ENCODE assay signal across 21 cellular contexts in the genomic region with DNA sequence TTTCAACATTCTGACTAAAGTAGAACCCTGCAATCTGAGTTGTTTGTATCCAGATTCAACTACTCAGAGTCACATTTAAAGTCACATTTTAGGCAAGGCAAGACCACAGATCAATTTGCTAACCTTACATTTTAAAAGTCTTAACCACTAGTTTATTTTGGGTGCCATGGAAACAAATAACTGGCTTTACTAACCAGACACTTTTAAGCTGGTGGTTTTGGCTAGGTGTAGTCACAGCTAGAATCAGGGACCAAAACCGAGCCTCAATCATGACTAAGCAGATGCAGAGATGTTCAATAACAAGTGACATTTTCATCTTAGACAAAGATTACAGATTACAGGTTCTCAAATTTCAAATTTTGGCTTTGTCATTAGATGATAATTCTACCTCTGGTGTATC.
DNase-seq lines count a peak whose midpoint lies in the region; TF ChIP-seq lines count a peak whose summit lies in the region.
"Had no signal": no experiment of that assay in that cellular context is flagged by ENCODE, and none has a peak within 500 bp of the region (broad histone marks: within the 10 kb centered on the region; RNA-seq: fewer than 3 reads in every experiment).

No MANE protein-coding gene starts in this region.

- H3K79me2 ChIP-seq in mesendoderm (ENCODE audit: control insufficient read depth, insufficient read depth, low read length) = no peaks in the 10 kb centered on the region

- H3K36me3 ChIP-seq in CD4-positive, alpha-beta memory T cell (ENCODE audit: insufficient read depth, low read length) = no peaks in the 10 kb centered on the region
- H3K36me3 ChIP-seq in mesendoderm (ENCODE audit: control insufficient read depth, insufficient read depth, low read length) = no peaks in the 10 kb centered on the region
- H3K36me3 ChIP-seq: adrenal gland, heart right ventricle, stomach had no signal

- CTCF ChIA-PET in CD4-positive, alpha-beta memory T cell (lab: Charles Lee; ENCODE audit: partially characterized antibody) = no interaction called here

- H3K79me1 ChIP-seq in mesendoderm (ENCODE audit: low read length) = no peaks in the 10 kb centered on the region

- no peak overlapping the region for H3K18ac ChIP-seq in mesendoderm (ENCODE audit: low read length)

- no peak overlapping the region for H2BK15ac ChIP-seq in mesendoderm (replicated peaks; ENCODE audit: low read depth)

- H3K27me3 ChIP-seq in CD4-positive, alpha-beta memory T cell (ENCODE audit: insufficient read depth, low read length) = no peaks in the 10 kb centered on the region
- no peaks in the 10 kb centered on the region for H3K27me3 ChIP-seq in mesendoderm (ENCODE audit: insufficient read depth, low read length, poor library complexity)
- H3K27me3 ChIP-seq: adrenal gland, stomach had no signal

- no peaks in the 10 kb centered on the region for H3K9me3 ChIP-seq in CD4-positive, alpha-beta memory T cell (ENCODE audit: control insufficient read depth in 1 of 2, low read length in 2 of 2)
- H3K9me3 ChIP-seq: adrenal gland, Caco-2, heart right ventricle, psoas muscle, stomach had no signal

- no peak overlapping the region for H2BK120ac ChIP-seq in mesendoderm (ENCODE audit: low read depth, low read length)

- H3K27ac ChIP-seq in CD4-positive, alpha-beta memory T cell (ENCODE audit: low read depth, low read length) = no peak overlapping the region
- no peak overlapping the region for H3K27ac ChIP-seq in mesendoderm (ENCODE audit: low read depth, low read length)
- H3K27ac ChIP-seq: adrenal gland, heart right ventricle, psoas muscle, stomach had no signal

- H3K23ac ChIP-seq in mesendoderm (ENCODE audit: low read length) = no peak overlapping the region

- no peak overlapping the region for H3K4me3 ChIP-seq in CD4-positive, alpha-beta memory T cell (ENCODE audit: low read length in 2 of 2)
- H3K4me3 ChIP-seq in GM12865 (ENCODE audit: low read depth, low read length) (no peak overlapping the region), mesendoderm (ENCODE audit: low read length) (no peak overlapping the region)
- H3K4me3 ChIP-seq: adrenal gland, heart right ventricle, psoas muscle, stomach had no signal

- no peak overlapping the region for H3K9ac ChIP-seq in mesendoderm (ENCODE audit: low read length)

- no peaks in the 10 kb centered on the region for H3K4me1 ChIP-seq in CD4-positive, alpha-beta memory T cell (ENCODE audit: insufficient read depth, low read length)
- H3K4me1 ChIP-seq in mesendoderm (ENCODE audit: control insufficient read depth, low read depth, low read length) = no peaks in the 10 kb centered on the region
- H3K4me1 ChIP-seq: adrenal gland, Caco-2, heart right ventricle, psoas muscle had no signal

- H3K36me3 Mint-ChIP-seq in CD4-positive, alpha-beta memory T cell = no peaks in the 10 kb centered on the region
- H3K36me3 Mint-ChIP-seq: type B pancreatic cell had no signal

- intact Hi-C loops in CD4-positive, alpha-beta memory T cell (cut with micrococcal nuclease) = no loop called here

- H2AK5ac ChIP-seq in mesendoderm (ENCODE audit: low read length) = no peak overlapping the region

- no peak overlapping the region for H4K8ac ChIP-seq in mesendoderm (ENCODE audit: low read depth, low read length)

- no peak overlapping the region for H3K4ac ChIP-seq in mesendoderm (ENCODE audit: low read depth, low read length)

- TF ChIP-seq CTCF in GM12865 (IDR thresholded peaks at IDR 0.05; ENCODE audit: insufficient read depth, low read depth, low read length, missing control alignments) = no peak

- H3K4me2 ChIP-seq in mesendoderm (ENCODE audit: low read length) = no peak overlapping the region

- no peak overlapping the region for H3K27ac Mint-ChIP-seq in CD4-positive, alpha-beta memory T cell
- H3K27ac Mint-ChIP-seq: activated B cell treated with CpG ODN at 0.5 μM for 24 hours; dendritic cell treated with granulocyte-macrophage colony-stimulating factor and Interleukin-4, amounts not matched to agents 40 ng/mL and 50 ng/mL, for 4 days; type B pancreatic cell had no signal

- peaks cover 0 to 2% (median 0%) of the 10 kb centered on the region in 8 donors for H3K9me3 Mint-ChIP-seq in CD4-positive, alpha-beta memory T cell
- H3K9me3 Mint-ChIP-seq: activated B cell treated with CpG ODN at 0.5 μM for 24 hours; dendritic cell treated with granulocyte-macrophage colony-stimulating factor and Interleukin-4, amounts not matched to agents 40 ng/mL and 50 ng/mL, for 4 days; type B pancreatic cell had no signal

- no CpG with 5 or more reads among the region's 1 CpG for WGBS in mesendoderm (ENCODE audit: extremely low coverage, insufficient coverage, low lambda C conversion rate)

- no peak overlapping the region for H4K5ac ChIP-seq in mesendoderm (ENCODE audit: low read length)

- H3K4me1 Mint-ChIP-seq in CD4-positive, alpha-beta memory T cell = peaks cover 0 to 7% (median 3%) of the 10 kb centered on the region in 4 donors
- H3K4me1 Mint-ChIP-seq: activated B cell treated with CpG ODN at 0.5 μM for 24 hours had no signal

- no peak overlapping the region for H3K56ac ChIP-seq in mesendoderm (ENCODE audit: low read length)

- POLR2A ChIA-PET in CD4-positive, alpha-beta memory T cell (lab: Charles Lee; ENCODE audit: partially characterized antibody) = no interaction called here

- no peak overlapping the region for H3K4me3 Mint-ChIP-seq in CD4-positive, alpha-beta memory T cell
- H3K4me3 Mint-ChIP-seq: activated B cell treated with CpG ODN at 0.5 μM for 24 hours; dendritic cell treated with granulocyte-macrophage colony-stimulating factor and Interleukin-4, amounts not matched to agents 40 ng/mL and 50 ng/mL, for 4 days; type B pancreatic cell had no signal

- peaks cover 12 to 14% of the 10 kb centered on the region in 2 donors for H3K27me3 Mint-ChIP-seq in CD4-positive, alpha-beta memory T cell
- H3K27me3 Mint-ChIP-seq: dendritic cell treated with granulocyte-macrophage colony-stimulating factor and Interleukin-4, amounts not matched to agents 40 ng/mL and 50 ng/mL, for 4 days had no signal

- peak in 4 of 5 donors; percentile 3 to 29 (median 6) for DNase-seq in CD4-positive, alpha-beta memory T cell
- DNase-seq in GM12865 (ENCODE audit: low read depth) (peak; percentile 34), NCI-H2107 (lab: John Stamatoyannopoulos, UW) (peak; percentile 2), astrocyte of the hippocampus (ENCODE audit: low read depth, low spot score) (peak; percentile 7), NOMO-1 treated with dmso at 0.1 percent for 144 hours (lab: John Stamatoyannopoulos, UW; ENCODE audit: unreplicated experiment) (no peak), mesendoderm (no peak), NOMO-1 (lab: John Stamatoyannopoulos, UW; ENCODE audit: unreplicated experiment in 2 of 2) (no peak)
- DNase-seq: activated B cell treated with CpG ODN at 0.5 μM for 24 hours; activated effector memory CD4-positive, alpha-beta T cell treated with Interleukin-2 at 50 U/mL for 16 hours; adrenal gland; Caco-2; DND-41; heart right ventricle; left ventricle myocardium superior; NCI-H146; NCI-H2227 treated with DMSO at 0.1 percent for 48 hours; psoas muscle; stimulated activated CD4-positive, alpha-beta T cell treated with anti-CD3 and anti-CD28 coated beads, Interleukin-2, amount 100 ng/mL, for 48 hours; stomach had no signal

- H2BK5ac ChIP-seq in mesendoderm (ENCODE audit: low read length) = no peak overlapping the region

Comparison
In these comparisons a context has a peak if more than half of its experiments do, and no peak if none do; other contexts are left out.
1. DNase-seq: peak in CD4-positive, alpha-beta memory T cell (4 of 5), GM12865 (single experiment), NCI-H2107 (single experiment) and astrocyte of the hippocampus (single experiment); none in NOMO-1 treated with dmso at 0.1 percent for 144 hours (single experiment), mesendoderm (single experiment) and NOMO-1 (0 of 2).